In the genomic region with DNA sequence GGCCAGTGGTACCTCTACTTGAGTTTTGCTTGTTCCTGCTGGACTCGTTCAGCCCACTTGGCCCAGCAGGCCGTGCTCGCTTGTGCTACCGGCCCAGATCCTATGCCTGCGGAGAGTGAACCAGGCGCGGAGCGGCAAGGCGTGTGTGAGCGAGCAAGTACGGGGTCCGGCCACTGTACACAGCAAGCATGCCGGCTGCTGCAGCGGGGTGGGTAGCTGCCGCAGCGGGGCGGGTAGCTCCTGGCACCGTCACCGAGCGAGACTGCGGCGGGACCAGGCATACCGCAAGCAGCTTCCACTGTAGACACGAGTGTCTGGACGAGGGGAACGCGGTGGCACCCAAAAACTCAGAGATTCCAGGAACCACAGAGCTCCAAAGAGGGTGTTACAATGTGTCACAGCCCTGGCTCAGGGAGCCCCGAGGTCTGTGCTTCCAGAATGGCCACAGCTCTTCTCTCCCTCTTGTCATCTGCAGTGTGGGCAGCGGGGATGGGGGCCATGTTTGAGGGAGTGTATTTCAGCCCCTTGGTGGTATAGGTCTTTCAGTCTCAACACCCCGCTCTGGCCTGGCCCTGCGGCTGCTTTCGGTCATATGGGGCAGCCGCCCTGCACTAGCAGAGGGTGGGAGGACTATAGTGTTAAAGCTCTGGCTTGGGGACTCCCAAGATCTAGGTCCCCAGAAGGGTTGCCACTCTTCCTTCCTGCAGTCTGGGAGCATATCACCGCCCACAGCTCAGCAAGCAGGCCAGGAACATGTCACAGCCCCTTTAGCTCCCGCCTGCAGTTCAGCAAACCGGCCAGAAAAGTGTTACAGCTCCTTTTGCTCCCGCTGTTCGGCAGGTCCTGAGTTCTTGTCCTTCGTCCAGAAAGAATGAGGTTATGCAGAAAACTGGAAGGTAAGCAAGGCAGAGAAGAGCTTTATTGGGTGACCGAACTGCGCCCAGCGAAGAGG, we compare ENCODE assay signal across 8 cellular contexts. TPM values are rescaled to one million over a fixed set of nuclear protein-coding genes. Genes with fewer than 3 reads are reported as not detected.
DNase-seq lines count a peak whose midpoint lies in the region; ATAC-seq and TF ChIP-seq lines count a peak whose summit lies in the region.

No MANE protein-coding gene starts in this region.

- H3K9me3 ChIP-seq in MG63, result no peaks in the 10 kb centered on the region

- no peaks in the 10 kb centered on the region for H3K9me3 Mint-ChIP-seq in GM23338
- no peaks in the 10 kb centered on the region for H3K9me3 Mint-ChIP-seq in activated T-cell treated with anti-CD3 and anti-CD28 coated beads, Interleukin-2, amount 50 U/mL, for 72 hours

- intact Hi-C loops in left cardiac atrium (cut with DNase I), result loop anchor here (10.0 kb wide), 1 partner anchor 290 kb away; a partner anchor contains a TSS

- TF ChIP-seq CTCF in GM23338 (conservative IDR thresholded peaks at IDR 0.05; ENCODE audit: low read depth in 2 of 2), result no peak

- H3K36me3 ChIP-seq in GM23338 (ENCODE audit: insufficient read depth) (no peaks in the 10 kb centered on the region), MG63 (no peaks in the 10 kb centered on the region)

- H3K27me3 ChIP-seq in GM23338 (ENCODE audit: insufficient read depth) (no peaks in the 10 kb centered on the region), MG63 (0 out of 2 replicates have a peak, but pooled peaks cover 5% of the 10 kb centered on the region)

- H3F3A ChIP-seq in GM23338 (replicated peaks; ENCODE audit: low read depth), result no peaks in the 10 kb centered on the region

- peaks cover 4% of the 10 kb centered on the region for H3K4me1 Mint-ChIP-seq in GM23338
- H3K4me1 Mint-ChIP-seq in activated T-cell treated with anti-CD3 and anti-CD28 coated beads, Interleukin-2, amount 50 U/mL, for 72 hours (ENCODE audit: low read depth), result peaks cover 16% of the 10 kb centered on the region

- H3K4me2 ChIP-seq in GM23338, result no peak overlapping the region

- no peaks in the 10 kb centered on the region for H3K27me3 Mint-ChIP-seq in GM23338 (ENCODE audit: insufficient read depth, low read depth, poor library complexity)
- H3K27me3 Mint-ChIP-seq in activated T-cell treated with anti-CD3 and anti-CD28 coated beads, Interleukin-2, amount 50 U/mL, for 72 hours (ENCODE audit: low read depth), result peaks cover 22% of the 10 kb centered on the region

- no peaks in the 10 kb centered on the region for H3K36me3 Mint-ChIP-seq in GM23338 (ENCODE audit: low read depth)
- no peaks in the 10 kb centered on the region for H3K36me3 Mint-ChIP-seq in activated T-cell treated with anti-CD3 and anti-CD28 coated beads, Interleukin-2, amount 50 U/mL, for 72 hours (ENCODE audit: insufficient read depth in 2 of 2)

- H3K4me3 Mint-ChIP-seq in GM23338, result no peak overlapping the region
- peak overlapping the region; percentile 61 to 65 for H3K4me3 Mint-ChIP-seq in activated T-cell treated with anti-CD3 and anti-CD28 coated beads, Interleukin-2, amount 50 U/mL, for 72 hours

- H3K27ac Mint-ChIP-seq in GM23338, result no peak overlapping the region
- no peak overlapping the region for H3K27ac Mint-ChIP-seq in activated T-cell treated with anti-CD3 and anti-CD28 coated beads, Interleukin-2, amount 50 U/mL, for 72 hours

- H3K4me1 ChIP-seq in GM23338 (ENCODE audit: insufficient read depth), result peaks cover 3% of the 10 kb centered on the region; the same call in 1 of the 2 replicates

- no peaks in the 10 kb centered on the region for H4K20me1 ChIP-seq in GM23338 (replicated peaks; ENCODE audit: insufficient read depth)

- peaks cover 3% of the 10 kb centered on the region for H3K79me2 ChIP-seq in GM23338 (replicated peaks; ENCODE audit: insufficient read depth)

- peak; percentile 28 for ATAC-seq in GM23338
- peak; percentile 73 to 76 for ATAC-seq in activated T-cell treated with anti-CD3 and anti-CD28 coated beads, Interleukin-2, amount 50 U/mL, for 72 hours (replicated peaks in 1 of 2)
- peak; percentile 76 to 78 for ATAC-seq in left cardiac atrium

- H3K4me3 ChIP-seq in GM23338 (no peak overlapping the region), MG63 (no peak overlapping the region)

- peak; percentile 25 for DNase-seq in GM23338 (ENCODE audit: low spot score)
- DNase-seq in activated T-cell treated with anti-CD3 and anti-CD28 coated beads, Interleukin-2, amount 50 U/mL, for 72 hours, result peak; percentile 18 to 35
- DNase-seq in left cardiac atrium, result peak; percentile 46
- peak; percentile 30 for DNase-seq in stimulated activated CD4-positive, alpha-beta T cell treated with anti-CD3 and anti-CD28 coated beads, Interleukin-15, amount 100 ng/mL, for 24 hours
- no peak for DNase-seq in HuH-7.5 (ENCODE audit: low spot score)
- DNase-seq in NCI-H1694 (lab: John Stamatoyannopoulos, UW), result no peak
- no peak for DNase-seq in MG63
- DNase-seq in HCEC 1CT, result no peak

- H3K9me2 ChIP-seq in GM23338 (ENCODE audit: insufficient read depth), result no peaks in the 10 kb centered on the region

- H2AFZ ChIP-seq in GM23338, result peak overlapping the region; percentile 86

- H3K27ac ChIP-seq in GM23338 (ENCODE audit: low read depth), result no peak overlapping the region

TF ChIP-seq in GM23338, 12 proteins besides CTCF, POLR2A, EP300 and RAD21:
- no peak for TF ChIP-seq STAT1 (IDR thresholded peaks at IDR 0.05; ENCODE audit: unreplicated experiment)
- no peak for TF ChIP-seq ZNF114 (CRISPR knock-in tag; IDR thresholded peaks at IDR 0.05)
- no peak for TF ChIP-seq EZH2 (IDR thresholded peaks at IDR 0.05; ENCODE audit: low read depth, unreplicated experiment)
- TF ChIP-seq ZNF331 (CRISPR knock-in tag; IDR thresholded peaks at IDR 0.05; ENCODE audit: low read depth), result no peak
- TF ChIP-seq, protein P1, sequence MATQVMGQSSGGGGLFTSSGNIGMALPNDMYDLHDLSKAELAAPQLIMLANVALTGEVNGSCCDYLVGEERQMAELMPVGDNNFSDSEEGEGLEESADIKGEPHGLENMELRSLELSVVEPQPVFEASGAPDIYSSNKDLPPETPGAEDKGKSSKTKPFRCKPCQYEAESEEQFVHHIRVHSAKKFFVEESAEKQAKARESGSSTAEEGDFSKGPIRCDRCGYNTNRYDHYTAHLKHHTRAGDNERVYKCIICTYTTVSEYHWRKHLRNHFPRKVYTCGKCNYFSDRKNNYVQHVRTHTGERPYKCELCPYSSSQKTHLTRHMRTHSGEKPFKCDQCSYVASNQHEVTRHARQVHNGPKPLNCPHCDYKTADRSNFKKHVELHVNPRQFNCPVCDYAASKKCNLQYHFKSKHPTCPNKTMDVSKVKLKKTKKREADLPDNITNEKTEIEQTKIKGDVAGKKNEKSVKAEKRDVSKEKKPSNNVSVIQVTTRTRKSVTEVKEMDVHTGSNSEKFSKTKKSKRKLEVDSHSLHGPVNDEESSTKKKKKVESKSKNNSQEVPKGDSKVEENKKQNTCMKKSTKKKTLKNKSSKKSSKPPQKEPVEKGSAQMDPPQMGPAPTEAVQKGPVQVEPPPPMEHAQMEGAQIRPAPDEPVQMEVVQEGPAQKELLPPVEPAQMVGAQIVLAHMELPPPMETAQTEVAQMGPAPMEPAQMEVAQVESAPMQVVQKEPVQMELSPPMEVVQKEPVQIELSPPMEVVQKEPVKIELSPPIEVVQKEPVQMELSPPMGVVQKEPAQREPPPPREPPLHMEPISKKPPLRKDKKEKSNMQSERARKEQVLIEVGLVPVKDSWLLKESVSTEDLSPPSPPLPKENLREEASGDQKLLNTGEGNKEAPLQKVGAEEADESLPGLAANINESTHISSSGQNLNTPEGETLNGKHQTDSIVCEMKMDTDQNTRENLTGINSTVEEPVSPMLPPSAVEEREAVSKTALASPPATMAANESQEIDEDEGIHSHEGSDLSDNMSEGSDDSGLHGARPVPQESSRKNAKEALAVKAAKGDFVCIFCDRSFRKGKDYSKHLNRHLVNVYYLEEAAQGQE (IDR thresholded peaks at IDR 0.05; ENCODE audit: unreplicated experiment), result no peak
- no peak for TF ChIP-seq JUNB (IDR thresholded peaks at IDR 0.05; ENCODE audit: unreplicated experiment)

RNA-seq across cellular contexts. Expression of a gene that starts 6.1 kb away (rescaled TPM):
- 20.2 and 24.0 TPM in 2 replicates for total RNA-seq in GM23338 (2014; rRNA removed; shearing (Covaris generic))
- polyA plus RNA-seq in GM23338 (2016; fragmentation: Nextera tagmentation; extraction: Ambion mirVana), result 171 TPM in 2 replicates
- 10 to 100 TPM; 42.4 to 46.6 TPM for total RNA-seq in activated T-cell treated with anti-CD3 and anti-CD28 coated beads, Interleukin-2, amount 50 U/mL, for 72 hours
- total RNA-seq in left cardiac atrium, result 10 to 100 TPM; 52.7 to 61.5 TPM
- 45.3 and 131 TPM in 2 replicates for total RNA-seq in MG63 (2014; rRNA removed; shearing (Covaris generic); ENCODE audit: low replicate concordance)

RNA-seq across cellular contexts. Expression of a gene that starts 11.6 kb away (rescaled TPM):
- not detected in 2 replicates for total RNA-seq in GM23338 (2014; rRNA removed; shearing (Covaris generic))
- polyA plus RNA-seq in GM23338 (2016; fragmentation: Nextera tagmentation; extraction: Ambion mirVana), result not detected in 2 replicates
- not detected for total RNA-seq in activated T-cell treated with anti-CD3 and anti-CD28 coated beads, Interleukin-2, amount 50 U/mL, for 72 hours
- not detected for total RNA-seq in left cardiac atrium
- not detected in 2 replicates for total RNA-seq in MG63 (2014; rRNA removed; shearing (Covaris generic); ENCODE audit: low replicate concordance)

RNA-seq across cellular contexts. Expression of a gene that starts 19.7 kb away (rescaled TPM):
- not detected in 2 replicates for total RNA-seq in GM23338 (2014; rRNA removed; shearing (Covaris generic))
- not detected in 2 replicates for polyA plus RNA-seq in GM23338 (2016; fragmentation: Nextera tagmentation; extraction: Ambion mirVana)
- not detected for total RNA-seq in activated T-cell treated with anti-CD3 and anti-CD28 coated beads, Interleukin-2, amount 50 U/mL, for 72 hours
- total RNA-seq in left cardiac atrium, result under 1 TPM; 0.24 TPM
- total RNA-seq in MG63 (2014; rRNA removed; shearing (Covaris generic); ENCODE audit: low replicate concordance), result not detected in 2 replicates

RNA-seq across cellular contexts. Expression of a gene that starts 51.1 kb away (rescaled TPM):
- total RNA-seq in GM23338 (2014; rRNA removed; shearing (Covaris generic)), result 0.08 and 0.52 TPM in 2 replicates
- polyA plus RNA-seq in GM23338 (2016; fragmentation: Nextera tagmentation; extraction: Ambion mirVana), result 0.54 and 1.0 TPM in 2 replicates
- under 1 TPM; 0.09 to 0.17 TPM for total RNA-seq in activated T-cell treated with anti-CD3 and anti-CD28 coated beads, Interleukin-2, amount 50 U/mL, for 72 hours
- under 1 TPM; 0.12 to 0.31 TPM for total RNA-seq in left cardiac atrium
- total RNA-seq in MG63 (2014; rRNA removed; shearing (Covaris generic); ENCODE audit: low replicate concordance), result 0.20 TPM in 1 of 2 replicates, not detected in the other

RNA-seq across cellular contexts. Expression of a gene that starts 53.8 kb away (rescaled TPM):
- 0.10 and 0.16 TPM in 2 replicates for total RNA-seq in GM23338 (2014; rRNA removed; shearing (Covaris generic))
- polyA plus RNA-seq in GM23338 (2016; fragmentation: Nextera tagmentation; extraction: Ambion mirVana), result 0.02 and 0.03 TPM in 2 replicates
- not detected for total RNA-seq in activated T-cell treated with anti-CD3 and anti-CD28 coated beads, Interleukin-2, amount 50 U/mL, for 72 hours
- 1 to 10 TPM; 2.5 to 3.0 TPM for total RNA-seq in left cardiac atrium
- 0.49 and 0.81 TPM in 2 replicates for total RNA-seq in MG63 (2014; rRNA removed; shearing (Covaris generic); ENCODE audit: low replicate concordance)

Comparison
In these comparisons a context has a peak if more than half of its experiments do, and no peak if none do; other contexts are left out.
1. DNase-seq: peak in GM23338 (single experiment), activated T-cell treated with anti-CD3 and anti-CD28 coated beads, Interleukin-2, amount 50 U/mL, for 72 hours (2 of 2), left cardiac atrium (single experiment) and stimulated activated CD4-positive, alpha-beta T cell treated with anti-CD3 and anti-CD28 coated beads, Interleukin-15, amount 100 ng/mL, for 24 hours (single experiment); none in HuH-7.5 (single experiment), NCI-H1694 (single experiment), MG63 (single experiment) and HCEC 1CT (single experiment).
2. Peak in every context shown above with its lines, with median percentiles within 50 percentile points of each other: ATAC-seq.